9 cellular contexts compared by ENCODE assay signal in genomic region chr3:28286595-28286994, GRCh38. TPM values are rescaled to one million over a fixed set of nuclear protein-coding genes. Genes with fewer than 3 reads are reported as not detected.
DNase-seq lines count a peak whose midpoint lies in the region; ATAC-seq lines count a peak whose summit lies in the region.
"Had no signal": no experiment of that assay in that cellular context is flagged by ENCODE, and none has a peak within 500 bp of the region (broad histone marks: within the 10 kb centered on the region; RNA-seq: fewer than 3 reads in every experiment).

No MANE protein-coding gene starts in this region.

- ATAC-seq in GM21717 (IDR thresholded peaks at IDR 0.05; ENCODE audit: unreplicated experiment) (peak; percentile 74), T-cell (replicated peaks in 1 of 4) (peak; percentile 50 to 84 (median 78))

- H3K27ac Mint-ChIP-seq in T-cell, result no peak overlapping the region
- H3K27ac Mint-ChIP-seq: dendritic cell treated with granulocyte-macrophage colony-stimulating factor and Interleukin-4, amounts not matched to agents 40 ng/mL and 50 ng/mL, for 4 days had no signal

- POLR2A ChIA-PET in T-cell (lab: Charles Lee), result interaction anchor here (0.5 to 0.6 kb wide), 2 partner anchors 564 to 725 kb away, joined by 5 to 7 read pairs; partner anchors contain the start of gene EOMES (in 1 of the 2)

- peak; percentile 4 for DNase-seq in NCI-H2107 treated with DMSO at 0.1 percent for 48 hours (lab: John Stamatoyannopoulos, UW; ENCODE audit: unreplicated experiment)
- DNase-seq in NCI-H2107 (lab: John Stamatoyannopoulos, UW), result no peak
- DNase-seq in HuH-7.5 (ENCODE audit: low spot score), result peak; percentile 21
- DNase-seq in T-cell, result no peak
- DNase-seq in foreskin melanocyte, result peak; percentile 36
- DNase-seq in retina, result peak; percentile 15
- DNase-seq in stimulated activated CD8-positive, alpha-beta memory T cell treated with anti-CD3 and anti-CD28 coated beads, Interleukin-4, amount 100 ng/mL, for 48 hours, result no peak

- peaks cover 0 to 3% (median 0%) of the 10 kb centered on the region in 3 donors for H3K9me3 Mint-ChIP-seq in T-cell
- H3K9me3 Mint-ChIP-seq: dendritic cell treated with granulocyte-macrophage colony-stimulating factor and Interleukin-4, amounts not matched to agents 40 ng/mL and 50 ng/mL, for 4 days had no signal

- peaks cover 18% of the 10 kb centered on the region for H3K36me3 Mint-ChIP-seq in T-cell

- H3K27me3 Mint-ChIP-seq in T-cell, result no peaks in the 10 kb centered on the region
- H3K27me3 Mint-ChIP-seq: dendritic cell treated with granulocyte-macrophage colony-stimulating factor and Interleukin-4, amounts not matched to agents 40 ng/mL and 50 ng/mL, for 4 days had no signal

- CTCF ChIA-PET in T-cell (lab: Charles Lee), result interaction anchor here (0.5 to 5.3 kb wide), 15 partner anchors 9 to 1150 kb away, joined by 3 to 52 read pairs (median 5); partner anchors contain the start of gene EOMES (in 1 of the 2)

- peaks cover 13 to 21% (median 18%) of the 10 kb centered on the region in 3 donors for H3K4me1 Mint-ChIP-seq in T-cell

- no peak overlapping the region for H3K4me3 Mint-ChIP-seq in T-cell
- H3K4me3 Mint-ChIP-seq: dendritic cell treated with granulocyte-macrophage colony-stimulating factor and Interleukin-4, amounts not matched to agents 40 ng/mL and 50 ng/mL, for 4 days had no signal

RNA-seq across cellular contexts. Expression of gene CMC1, which starts 45.2 kb away (rescaled TPM):
- 10 to 100 TPM; 11.1 to 45.3 (median 18.8) TPM for total RNA-seq in T-cell

Comparison
In these comparisons a context has a peak if more than half of its experiments do, and no peak if none do; other contexts are left out.
1. DNase-seq: peak in NCI-H2107 treated with DMSO at 0.1 percent for 48 hours (single experiment), HuH-7.5 (single experiment), foreskin melanocyte (single experiment) and retina (single experiment); none in NCI-H2107 (single experiment), T-cell (0 of 34) and stimulated activated CD8-positive, alpha-beta memory T cell treated with anti-CD3 and anti-CD28 coated beads, Interleukin-4, amount 100 ng/mL, for 48 hours (single experiment).